ENCODE assay signal across 15 cellular contexts in genomic region chr1:66444438-66445265, GRCh38.
DNase-seq lines count a peak whose midpoint lies in the region; ATAC-seq, FAIRE-seq and TF ChIP-seq lines count a peak whose summit lies in the region.
"Had no signal": no experiment of that assay in that cellular context is flagged by ENCODE, and none has a peak within 500 bp of the region (broad histone marks: within the 10 kb centered on the region; RNA-seq: fewer than 3 reads in every experiment).

No MANE protein-coding gene starts in this region.

- peak overlapping the region; percentile 64 for H3K4me3 Mint-ChIP-seq in activated CD4-positive, alpha-beta T cell treated with anti-CD3 and anti-CD28 coated beads for 36 hours
- peak overlapping the region; percentile 79 for H3K4me3 Mint-ChIP-seq in activated T-helper 1 cell treated with anti-CD3 and anti-CD28 coated beads, Interleukin-12 subunit alpha, Interleukin-12 subunit beta, Interleukin-2, Interleukin-4 antibody, amounts not matched to agents 30 ng/mL and 10 ng/mL and 1 ng/mL, durations not matched to agents 14 hours and 24 hours and 36 hours
- no peak overlapping the region for H3K4me3 Mint-ChIP-seq in natural killer cell
- H3K4me3 Mint-ChIP-seq: H9 had no signal

- H3K36me3 Mint-ChIP-seq in activated CD4-positive, alpha-beta T cell treated with anti-CD3 and anti-CD28 coated beads for 36 hours (ENCODE audit: low read depth), result no peaks in the 10 kb centered on the region
- no peaks in the 10 kb centered on the region for H3K36me3 Mint-ChIP-seq in activated T-helper 1 cell treated with anti-CD3 and anti-CD28 coated beads, Interleukin-12 subunit alpha, Interleukin-12 subunit beta, Interleukin-2, Interleukin-4 antibody, amounts not matched to agents 30 ng/mL and 10 ng/mL and 1 ng/mL, durations not matched to agents 14 hours and 24 hours and 36 hours (ENCODE audit: low read depth)
- no peaks in the 10 kb centered on the region for H3K36me3 Mint-ChIP-seq in natural killer cell

- POLR2A ChIA-PET in activated CD4-positive, alpha-beta T cell treated with anti-CD3 and anti-CD28 coated beads for 36 hours (lab: Charles Lee), result interaction anchor here (0.7 to 1.3 kb wide), 6 partner anchors 94 to 202 kb away, joined by 3 to 4 read pairs (median 4); no protein-coding TSS in a partner anchor

- CTCF ChIA-PET in activated CD4-positive, alpha-beta T cell treated with anti-CD3 and anti-CD28 coated beads for 36 hours (lab: Charles Lee), result interaction anchor here (0.6 to 6.7 kb wide), 22 partner anchors 9 to 485 kb away, joined by 3 to 359 read pairs (median 6); no protein-coding TSS in a partner anchor

- peaks cover 39% of the 10 kb centered on the region for H3K4me1 Mint-ChIP-seq in activated CD4-positive, alpha-beta T cell treated with anti-CD3 and anti-CD28 coated beads for 36 hours
- peaks cover 37% of the 10 kb centered on the region for H3K4me1 Mint-ChIP-seq in activated T-helper 1 cell treated with anti-CD3 and anti-CD28 coated beads, Interleukin-12 subunit alpha, Interleukin-12 subunit beta, Interleukin-2, Interleukin-4 antibody, amounts not matched to agents 30 ng/mL and 10 ng/mL and 1 ng/mL, durations not matched to agents 14 hours and 24 hours and 36 hours (ENCODE audit: low read depth)
- peaks cover 14% of the 10 kb centered on the region in 2 donors for H3K4me1 Mint-ChIP-seq in natural killer cell

- H3K27me3 Mint-ChIP-seq in activated CD4-positive, alpha-beta T cell treated with anti-CD3 and anti-CD28 coated beads for 36 hours, result peaks cover 7% of the 10 kb centered on the region
- H3K27me3 Mint-ChIP-seq in activated T-helper 1 cell treated with anti-CD3 and anti-CD28 coated beads, Interleukin-12 subunit alpha, Interleukin-12 subunit beta, Interleukin-2, Interleukin-4 antibody, amounts not matched to agents 30 ng/mL and 10 ng/mL and 1 ng/mL, durations not matched to agents 14 hours and 24 hours and 36 hours (ENCODE audit: insufficient read depth), result peaks cover 3% of the 10 kb centered on the region
- peaks cover 4 to 26% of the 10 kb centered on the region in 2 donors for H3K27me3 Mint-ChIP-seq in natural killer cell (ENCODE audit: low read depth in 2 of 2)

- intact Hi-C loops in activated CD4-positive, alpha-beta T cell treated with anti-CD3 and anti-CD28 coated beads for 36 hours (cut with DNase I, micrococcal nuclease), result loop anchor here (1.0 to 10.0 kb wide), 8 partner anchors 74 to 1020 kb away; partner anchors contain the start of genes LEPR (in 1 of the 2) and LEPROT (in 1 of the 2)
- intact Hi-C loops in activated T-helper 1 cell treated with anti-CD3 and anti-CD28 coated beads, Interleukin-12 subunit alpha, Interleukin-12 subunit beta, Interleukin-2, Interleukin-4 antibody, amounts not matched to agents 30 ng/mL and 10 ng/mL and 1 ng/mL, durations not matched to agents 14 hours and 24 hours and 36 hours (cut with micrococcal nuclease), result loop anchor here (1.0 to 10.0 kb wide), 9 partner anchors 8 to 1377 kb away; partner anchors contain the start of gene GADD45A
- intact Hi-C loops in natural killer cell (cut with micrococcal nuclease), result loop anchor here (10.0 kb wide), 1 partner anchor 90 kb away; no protein-coding TSS in a partner anchor

- peak overlapping the region; percentile 97 for H3K27ac Mint-ChIP-seq in activated CD4-positive, alpha-beta T cell treated with anti-CD3 and anti-CD28 coated beads for 36 hours
- peak overlapping the region; percentile 95 for H3K27ac Mint-ChIP-seq in activated T-helper 1 cell treated with anti-CD3 and anti-CD28 coated beads, Interleukin-12 subunit alpha, Interleukin-12 subunit beta, Interleukin-2, Interleukin-4 antibody, amounts not matched to agents 30 ng/mL and 10 ng/mL and 1 ng/mL, durations not matched to agents 14 hours and 24 hours and 36 hours
- H3K27ac Mint-ChIP-seq in natural killer cell, result peak overlapping the region; percentile 65 to 75

- no peak for DNase-seq in activated CD4-positive, alpha-beta T cell treated with anti-CD3 and anti-CD28 coated beads for 36 hours
- no peak for DNase-seq in activated CD4-positive, alpha-beta T cell treated with anti-CD3 and anti-CD28 coated beads for 4 hours
- DNase-seq in GM18507 (ENCODE audit: extremely low spot score, insufficient read length, low read depth) (no peak), natural killer cell (no peak), NOMO-1 (lab: John Stamatoyannopoulos, UW; ENCODE audit: unreplicated experiment in 2 of 2) (no peak), AG08396 (ENCODE audit: low spot score) (no peak)
- DNase-seq in activated T-helper 1 cell treated with anti-CD3 and anti-CD28 coated beads, Interleukin-12 subunit alpha, Interleukin-12 subunit beta, Interleukin-2, Interleukin-4 antibody, amounts not matched to agents 30 ng/mL and 10 ng/mL and 1 ng/mL, durations not matched to agents 14 hours and 24 hours and 36 hours (ENCODE audit: low spot score), result no peak
- DNase-seq: foreskin melanocyte, H9, MG63, ovary, WERI-Rb-1 had no signal

- ATAC-seq in activated CD4-positive, alpha-beta T cell treated with anti-CD3 and anti-CD28 coated beads for 36 hours, result no peak
- ATAC-seq in natural killer cell, result no peak
- no peak for ATAC-seq in HG02884 (IDR thresholded peaks at IDR 0.05; ENCODE audit: unreplicated experiment)

- no peaks in the 10 kb centered on the region for H3K9me3 Mint-ChIP-seq in activated CD4-positive, alpha-beta T cell treated with anti-CD3 and anti-CD28 coated beads for 36 hours (ENCODE audit: low read depth)
- H3K9me3 Mint-ChIP-seq in activated T-helper 1 cell treated with anti-CD3 and anti-CD28 coated beads, Interleukin-12 subunit alpha, Interleukin-12 subunit beta, Interleukin-2, Interleukin-4 antibody, amounts not matched to agents 30 ng/mL and 10 ng/mL and 1 ng/mL, durations not matched to agents 14 hours and 24 hours and 36 hours, result no peaks in the 10 kb centered on the region
- no peaks in the 10 kb centered on the region for H3K9me3 Mint-ChIP-seq in natural killer cell
- H3K9me3 Mint-ChIP-seq: H9 had no signal

- TF ChIP-seq CTCF in natural killer cell (IDR thresholded peaks at IDR 0.05), result no peak

- peak; percentile 63 for FAIRE-seq in GM18507 (lab: Jason Lieb, UNC)
- FAIRE-seq: bronchial epithelial cell, small intestine had no signal
